In the genomic region with DNA sequence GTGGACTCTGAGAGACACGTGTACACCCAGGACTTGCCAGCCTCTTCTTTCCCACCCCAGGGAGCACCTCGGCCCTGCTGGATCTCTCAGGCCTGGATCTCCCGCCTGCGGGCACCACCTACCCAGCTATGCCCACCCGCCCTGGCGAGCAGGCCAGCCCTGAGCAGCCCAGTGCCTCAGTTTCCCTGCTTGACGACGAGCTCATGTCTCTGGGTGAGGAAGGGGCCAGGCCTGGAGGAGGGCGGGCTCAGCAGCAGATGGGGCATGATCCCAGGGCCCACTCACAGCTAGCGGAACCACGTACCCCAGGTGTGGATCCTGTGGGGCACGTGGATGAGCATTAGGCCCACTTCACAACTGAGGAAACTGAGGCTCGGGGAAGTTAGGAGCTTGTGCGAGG, we compare ENCODE assay signal across 1 cellular context.
TF ChIP-seq lines count a peak whose summit lies in the region.

No MANE protein-coding gene starts in this region.

TF ChIP-seq in H1, 55 proteins besides CTCF, POLR2A, EP300 and RAD21:
- TF ChIP-seq SRF (IDR thresholded peaks at IDR 0.05; ENCODE audit: low read depth, low read length) (no peak), SP1 (IDR thresholded peaks at IDR 0.05; ENCODE audit: low read depth, low read length) (no peak), EZH2 (IDR thresholded peaks at IDR 0.05; ENCODE audit: low read depth, low read length, severe bottlenecking) (no peak), TAF1 (IDR thresholded peaks at IDR 0.05; ENCODE audit: low read depth, low read length) (no peak), GABPA (IDR thresholded peaks at IDR 0.05; ENCODE audit: borderline replicate concordance, insufficient read depth, low read length) (no peak), MAFK (IDR thresholded peaks at IDR 0.05; ENCODE audit: low read depth, low read length) (no peak), NANOG (IDR thresholded peaks at IDR 0.05; ENCODE audit: insufficient read depth, low read depth, low read length, poor library complexity, severe bottlenecking) (no peak), SAP30 (IDR thresholded peaks at IDR 0.05; ENCODE audit: insufficient read depth, insufficient replicate concordance, low read length) (no peak), RFX5 (IDR thresholded peaks at IDR 0.05; ENCODE audit: borderline replicate concordance, low read depth, low read length) (no peak)
